ENCODE assay signal across 10 cellular contexts in the genomic region with DNA sequence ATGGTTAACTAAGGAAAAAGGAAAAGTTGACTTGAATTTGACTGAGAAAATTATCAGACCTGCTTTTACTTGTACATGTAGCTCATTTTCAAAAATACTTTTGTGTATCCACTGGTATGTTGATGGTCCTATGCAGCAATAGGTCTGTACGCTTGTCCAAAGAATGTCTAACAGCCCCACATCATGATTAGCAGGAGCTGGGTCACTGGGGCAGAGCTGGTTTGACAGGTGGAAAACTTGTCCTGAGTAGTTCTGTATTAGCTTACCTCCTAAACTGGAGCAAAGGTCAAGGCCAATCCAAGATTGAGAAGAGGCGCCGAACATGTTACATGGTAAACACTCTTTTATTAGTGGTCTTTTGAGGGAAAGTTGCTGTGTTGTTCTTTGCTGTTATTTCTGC. TPM values are rescaled to one million over a fixed set of nuclear protein-coding genes. Genes with fewer than 3 reads are reported as not detected.
"Had no signal": no experiment of that assay in that cellular context is flagged by ENCODE, and none has a peak within 500 bp of the region (broad histone marks: within the 10 kb centered on the region; RNA-seq: fewer than 3 reads in every experiment).

No MANE protein-coding gene starts in this region.

- FAIRE-seq: HTR-8/SVneo had no signal

- H3K27ac Mint-ChIP-seq: HFFc6, IgD-negative memory B cell had no signal

- H3K4me3 ChIP-seq: GM23248, HAP-1 had no signal

- ATAC-seq: HCT116 had no signal

- DNase-seq: GM23248, GOT3, H7, HFFc6, KBM-7 had no signal

- H3K27me3 Mint-ChIP-seq: IgD-negative memory B cell had no signal

- H3K27ac ChIP-seq: GM23248 had no signal

- H2AFZ ChIP-seq: GM23248 had no signal

- H3K36me3 ChIP-seq: HAP-1 had no signal

- H3K9me3 ChIP-seq: HAP-1 had no signal

- H3K4me3 Mint-ChIP-seq: HFFc6, IgD-negative memory B cell had no signal

- H3K9me3 Mint-ChIP-seq: HFFc6, IgD-negative memory B cell had no signal

- H3K4me1 ChIP-seq: HAP-1 had no signal

- H3K9ac ChIP-seq: GM23248 had no signal

RNA-seq across cellular contexts. Expression of a gene that starts 50.5 kb away (rescaled TPM):
- total RNA-seq: HT-29 had no signal
- polyA plus RNA-seq: IgD-negative memory B cell had no signal
